Comparison of ENCODE assay signal across 17 cellular contexts in the genomic region with DNA sequence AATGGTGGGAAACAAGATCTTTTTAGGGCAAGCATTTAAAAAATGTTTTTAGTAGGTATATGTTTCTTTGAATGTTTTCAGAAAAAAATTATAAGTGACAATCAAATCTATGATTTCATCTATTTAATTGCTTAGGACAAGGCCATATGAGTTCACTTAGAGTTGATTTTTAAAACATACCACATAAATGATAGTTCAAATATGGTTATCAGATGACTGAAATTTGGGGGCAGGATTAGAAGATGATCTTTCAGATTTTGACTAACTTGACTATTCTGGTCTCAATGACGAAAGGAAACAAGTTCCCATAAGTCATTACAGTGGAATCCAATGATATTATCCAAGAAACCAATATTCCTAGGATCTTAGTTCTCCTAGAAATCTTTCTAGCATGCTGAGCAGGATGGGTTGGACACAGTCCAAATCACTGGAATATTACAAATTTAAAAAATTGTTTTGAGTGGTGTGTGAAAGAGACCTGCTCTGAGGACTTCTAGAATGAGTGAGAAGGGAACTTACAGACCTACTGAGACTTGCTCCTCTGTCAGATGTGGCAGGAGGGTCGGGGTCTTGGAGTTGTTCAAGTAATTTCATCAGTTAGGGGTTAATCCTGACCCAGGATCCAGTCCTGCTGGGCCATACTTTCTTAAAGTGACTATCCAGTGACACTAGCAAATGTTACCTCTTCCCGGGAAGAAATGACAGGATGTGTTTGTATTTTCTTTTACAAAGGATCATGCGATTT. TPM values are rescaled to one million over a fixed set of nuclear protein-coding genes. Genes with fewer than 3 reads are reported as not detected.
DNase-seq lines count a peak whose midpoint lies in the region; ATAC-seq and TF ChIP-seq lines count a peak whose summit lies in the region.
"Had no signal": no experiment of that assay in that cellular context is flagged by ENCODE, and none has a peak within 500 bp of the region (broad histone marks: within the 10 kb centered on the region; RNA-seq: fewer than 3 reads in every experiment).

No MANE protein-coding gene starts in this region.

- intact Hi-C loops in OCI-LY7 (cut with micrococcal nuclease; ENCODE audit: unreplicated experiment), result no loop called here

- peaks cover 96% of the 10 kb centered on the region for H3K36me3 ChIP-seq in OCI-LY7 (ENCODE audit: insufficient read depth, low read length)
- H3K36me3 ChIP-seq: HAP-1, right atrium auricular region had no signal

- no peaks in the 10 kb centered on the region for H3K9me3 ChIP-seq in OCI-LY7 (ENCODE audit: low read length)
- H3K9me3 ChIP-seq: HAP-1 had no signal

- H3K4me2 ChIP-seq in OCI-LY7 (ENCODE audit: low read length), result peak overlapping the region; percentile 13; the same call in 1 of the 2 replicates

- H3K9me2 ChIP-seq in OCI-LY7 (ENCODE audit: insufficient read depth, low read length), result no peaks in the 10 kb centered on the region

- POLR2A ChIA-PET in OCI-LY7 (lab: Charles Lee), result no interaction called here

- peak overlapping the region; percentile 96 for H3K27ac Mint-ChIP-seq in activated naive CD8-positive, alpha-beta T cell
- peak overlapping the region; percentile 83 for H3K27ac Mint-ChIP-seq in stimulated activated naive B cell treated with anti-CD40 and anti-IgM and Interleukin-4, amounts not matched to agents 10 μg/mL and 1 μg/mL and 100 μg/mL, for 72 hours

- H3K4me3 ChIP-seq in OCI-LY7 (ENCODE audit: low read depth, low read length, poor library complexity, severe bottlenecking), result no peak overlapping the region
- H3K4me3 ChIP-seq: HAP-1, right atrium auricular region had no signal

- H3K79me2 ChIP-seq in OCI-LY7 (ENCODE audit: insufficient read depth, low read depth, low read length), result peaks cover 100% of the 10 kb centered on the region

- no peak for TF ChIP-seq CTCF in OCI-LY7 (conservative IDR thresholded peaks at IDR 0.05; ENCODE audit: low read length)

- H3K4me1 ChIP-seq in OCI-LY7 (ENCODE audit: insufficient read depth, low read length, poor library complexity, severe bottlenecking), result peaks cover 87% of the 10 kb centered on the region
- H3K4me1 ChIP-seq: HAP-1, right atrium auricular region had no signal

- TSS peak; percentile 0 for BruUV-seq in OCI-LY7 (replicated peaks; lab: Mats Ljungman, UMichigan)

- H3K27ac ChIP-seq in OCI-LY7 (ENCODE audit: low read depth, low read length, poor library complexity, severe bottlenecking), result no peak overlapping the region
- H3K27ac ChIP-seq: right atrium auricular region had no signal

- peaks cover 96% of the 10 kb centered on the region for H3K4me1 Mint-ChIP-seq in activated T-cell treated with anti-CD3 and anti-CD28 coated beads, Interleukin-2, amount 50 U/mL, for 4 hours (ENCODE audit: low read depth)
- H3K4me1 Mint-ChIP-seq in activated naive CD8-positive, alpha-beta T cell (ENCODE audit: low read depth), result peaks cover 96% of the 10 kb centered on the region
- H3K4me1 Mint-ChIP-seq in stimulated activated naive B cell treated with anti-CD40 and anti-IgM and Interleukin-4, amounts not matched to agents 10 μg/mL and 1 μg/mL and 100 μg/mL, for 72 hours, result peaks cover 59 to 89% of the 10 kb centered on the region in 2 donors

- ATAC-seq in activated T-cell treated with anti-CD3 and anti-CD28 coated beads, Interleukin-2, amount 50 U/mL, for 4 hours, result peak; percentile 20 to 35
- peak in 1 of 2 donors; percentile 44 for ATAC-seq in stimulated activated naive B cell treated with anti-CD40 and anti-IgM and Interleukin-4, amounts not matched to agents 10 μg/mL and 1 μg/mL and 100 μg/mL, for 72 hours (replicated peaks)
- ATAC-seq: Right ventricle myocardium inferior had no signal

- no peaks in the 10 kb centered on the region for H3K9me3 Mint-ChIP-seq in activated T-cell treated with anti-CD3 and anti-CD28 coated beads, Interleukin-2, amount 50 U/mL, for 4 hours
- no peaks in the 10 kb centered on the region for H3K9me3 Mint-ChIP-seq in activated naive CD8-positive, alpha-beta T cell (ENCODE audit: low read depth)
- H3K9me3 Mint-ChIP-seq in stimulated activated naive B cell treated with anti-CD40 and anti-IgM and Interleukin-4, amounts not matched to agents 10 μg/mL and 1 μg/mL and 100 μg/mL, for 72 hours, result peaks cover 3 to 5% of the 10 kb centered on the region in 2 donors

- CTCF ChIA-PET in OCI-LY7 (lab: Charles Lee; ENCODE audit: unreplicated experiment), result no interaction called here

- H3K4me3 Mint-ChIP-seq in activated T-cell treated with anti-CD3 and anti-CD28 coated beads, Interleukin-2, amount 50 U/mL, for 4 hours, result peak overlapping the region; percentile 55
- peak overlapping the region; percentile 83 for H3K4me3 Mint-ChIP-seq in activated naive CD8-positive, alpha-beta T cell
- no peak overlapping the region for H3K4me3 Mint-ChIP-seq in stimulated activated naive B cell treated with anti-CD40 and anti-IgM and Interleukin-4, amounts not matched to agents 10 μg/mL and 1 μg/mL and 100 μg/mL, for 72 hours

- H3K36me3 Mint-ChIP-seq in activated T-cell treated with anti-CD3 and anti-CD28 coated beads, Interleukin-2, amount 50 U/mL, for 4 hours (ENCODE audit: insufficient read depth), result peaks cover 65% of the 10 kb centered on the region
- H3K36me3 Mint-ChIP-seq in activated naive CD8-positive, alpha-beta T cell, result peaks cover 40% of the 10 kb centered on the region
- H3K36me3 Mint-ChIP-seq in stimulated activated naive B cell treated with anti-CD40 and anti-IgM and Interleukin-4, amounts not matched to agents 10 μg/mL and 1 μg/mL and 100 μg/mL, for 72 hours, result peaks cover 43 to 47% of the 10 kb centered on the region in 2 donors

- no peak overlapping the region for H2AFZ ChIP-seq in OCI-LY7 (ENCODE audit: low read length)

- H4K20me1 ChIP-seq in OCI-LY7 (ENCODE audit: insufficient read depth, low read length), result peaks cover 17% of the 10 kb centered on the region

- no peaks in the 10 kb centered on the region for H3K27me3 Mint-ChIP-seq in activated T-cell treated with anti-CD3 and anti-CD28 coated beads, Interleukin-2, amount 50 U/mL, for 4 hours (ENCODE audit: low read depth)
- H3K27me3 Mint-ChIP-seq in activated naive CD8-positive, alpha-beta T cell, result no peaks in the 10 kb centered on the region
- no peaks in the 10 kb centered on the region for H3K27me3 Mint-ChIP-seq in stimulated activated naive B cell treated with anti-CD40 and anti-IgM and Interleukin-4, amounts not matched to agents 10 μg/mL and 1 μg/mL and 100 μg/mL, for 72 hours

- no peak for DNase-seq in activated T-cell treated with anti-CD3 and anti-CD28 coated beads, Interleukin-2, amount 50 U/mL, for 4 hours
- no peak for DNase-seq in activated T-cell treated with anti-CD3 and anti-CD28 coated beads for 4 hours
- no peak for DNase-seq in OCI-LY7 (ENCODE audit: low spot score)
- DNase-seq in stimulated activated naive B cell treated with anti-CD40 and anti-IgM and Interleukin-4, amounts not matched to agents 10 μg/mL and 1 μg/mL and 100 μg/mL, for 72 hours, result no peak
- no peak for DNase-seq in stimulated activated CD8-positive, alpha-beta memory T cell treated with anti-CD3 and anti-CD28 coated beads, Interleukin-4, amount 100 ng/mL, for 48 hours
- no peak for DNase-seq in kidney tubule cell (ENCODE audit: low spot score)
- no peak for DNase-seq in NCI-H2196 treated with DMSO at 0.1 percent for 48 hours (lab: John Stamatoyannopoulos, UW; ENCODE audit: unreplicated experiment)
- DNase-seq: activated gamma-delta T cell treated with Interleukin-2 at 50 U/mL for 16 hours; Calu3; NCI-H1436 treated with DMSO at 0.1 percent for 48 hours; NK-92 treated with Interleukin-12 subunit alpha and Interleukin-12 subunit beta, amount 100 ng/mL, for 24 hours; T1000 had no signal

RNA-seq across cellular contexts. Expression of a gene that starts 20.0 kb away (rescaled TPM):
- total RNA-seq in activated T-cell treated with anti-CD3 and anti-CD28 coated beads, Interleukin-2, amount 50 U/mL, for 4 hours, result 100 to 1,000 TPM; 164 to 204 (median 170) TPM
- total RNA-seq in OCI-LY7 (2014; rRNA removed; shearing (Covaris generic)), result 35.5 and 38.2 TPM in 2 replicates
- total RNA-seq in OCI-LY7 (2022), result 83.2 and 87.4 TPM in 2 replicates
- total RNA-seq: Calu3, fibroblast of lung had no signal

Comparison
In these comparisons a context has a peak if more than half of its experiments do, and no peak if none do; other contexts are left out.
1. H3K4me3 Mint-ChIP-seq: peak in activated T-cell treated with anti-CD3 and anti-CD28 coated beads, Interleukin-2, amount 50 U/mL, for 4 hours (single experiment) and activated naive CD8-positive, alpha-beta T cell (single experiment); none in stimulated activated naive B cell treated with anti-CD40 and anti-IgM and Interleukin-4, amounts not matched to agents 10 μg/mL and 1 μg/mL and 100 μg/mL, for 72 hours (0 of 2).